9 cellular contexts compared by ENCODE assay signal in genomic region chr2:36356199-36356989, GRCh38. TPM values are rescaled to one million over a fixed set of nuclear protein-coding genes. Genes with fewer than 3 reads are reported as not detected.
DNase-seq lines count a peak whose midpoint lies in the region; ATAC-seq, FAIRE-seq and TF ChIP-seq lines count a peak whose summit lies in the region.
"Had no signal": no experiment of that assay in that cellular context is flagged by ENCODE, and none has a peak within 500 bp of the region (broad histone marks: within the 10 kb centered on the region; RNA-seq: fewer than 3 reads in every experiment).

No MANE protein-coding gene starts in this region.

- no peak for TF ChIP-seq CTCF in ascending aorta (IDR thresholded peaks at IDR 0.05)

- H3K4me3 ChIP-seq in ascending aorta = peak overlapping the region; percentile 81
- peak overlapping the region; percentile 73 for H3K4me3 ChIP-seq in iPS-18c (ENCODE audit: insufficient read depth, low read depth, low read length)
- peak overlapping the region; percentile 89 to 93 for H3K4me3 ChIP-seq in small intestine (ENCODE audit: low read depth in 1 of 2, low read length in 2 of 2)

- peak; percentile 27 for ATAC-seq in HG02759 (IDR thresholded peaks at IDR 0.05; ENCODE audit: unreplicated experiment)

- H3K4me1 ChIP-seq in ascending aorta = peaks cover 2 to 28% of the 10 kb centered on the region in 2 donors
- peaks cover 0 to 6% of the 10 kb centered on the region in 2 donors for H3K4me1 ChIP-seq in small intestine (ENCODE audit: control insufficient read depth in 2 of 2, insufficient read depth in 1 of 2, low read depth in 1 of 2, low read length in 1 of 2)

- WGBS in small intestine, 3 donors = 0 to 1% (median 1%) methylated on average over 41 to 92 of the region's 92 CpGs

- H3K27ac ChIP-seq in ascending aorta = peak overlapping the region; percentile 94 to 97
- peak overlapping the region; percentile 13 to 92 for H3K27ac ChIP-seq in small intestine (ENCODE audit: low read depth in 1 of 2, low read length in 1 of 2)

- H3K36me3 ChIP-seq in ascending aorta = peaks cover 0 to 5% of the 10 kb centered on the region in 2 donors
- H3K36me3 ChIP-seq in small intestine (ENCODE audit: control insufficient read depth in 2 of 2, insufficient read depth in 2 of 2, low read length in 2 of 2) = no peaks in the 10 kb centered on the region

- DNase-seq in NCI-H2029 (lab: John Stamatoyannopoulos, UW) = peak; percentile 3
- DNase-seq in NCI-H2029 treated with DMSO at 0.1 percent for 48 hours (lab: John Stamatoyannopoulos, UW) = no peak
- peak; percentile 65 for DNase-seq in RPMI7951 (ENCODE audit: low read depth)
- DNase-seq in ascending aorta (ENCODE audit: low spot score in 2 of 2) = peak in 1 of 2 donors; percentile 75
- peak; percentile 51 for DNase-seq in small intestine
- DNase-seq in NCI-H2081 treated with DMSO at 0.1 percent for 48 hours (lab: John Stamatoyannopoulos, UW) = no peak

- no peak for FAIRE-seq in small intestine (lab: Jason Lieb, UNC)
- FAIRE-seq: G401.6 had no signal

- intact Hi-C loops in ascending aorta (cut with DNase I) = loop anchor here (2.0 to 5.0 kb wide), 4 partner anchors 16 to 101 kb away; no protein-coding TSS in a partner anchor

- no peaks in the 10 kb centered on the region for H3K27me3 ChIP-seq in ascending aorta
- no peaks in the 10 kb centered on the region for H3K27me3 ChIP-seq in small intestine (ENCODE audit: control insufficient read depth in 2 of 2, insufficient read depth in 2 of 2, low read length in 2 of 2)

- H3K9me3 ChIP-seq in ascending aorta (no peaks in the 10 kb centered on the region), iPS-18c (ENCODE audit: control insufficient read depth, insufficient read depth, low read length) (no peaks in the 10 kb centered on the region), small intestine (ENCODE audit: control insufficient read depth, low read depth) (no peaks in the 10 kb centered on the region)

RNA-seq across cellular contexts. Expression of gene CRIM1, which starts 0.8 kb away (rescaled TPM):
- total RNA-seq in RPMI7951 (2014; rRNA removed; shearing (Covaris generic)) = 35.1 and 44.2 TPM in 2 replicates
- 273 TPM for total RNA-seq in ascending aorta
- 10 to 100 TPM in 1 of 3 donors, 1 to 10 TPM in 1, under 1 TPM in 1; 0.89 to 17.4 (median 1.1) TPM for polyA plus RNA-seq in small intestine

Comparison
In these comparisons a context has a peak if more than half of its experiments do, and no peak if none do; other contexts are left out.
1. DNase-seq: peak in NCI-H2029 (single experiment), RPMI7951 (single experiment) and small intestine (single experiment); none in NCI-H2029 treated with DMSO at 0.1 percent for 48 hours (single experiment) and NCI-H2081 treated with DMSO at 0.1 percent for 48 hours (single experiment).
2. Peak in every context shown above with its lines, with median percentiles within 50 percentile points of each other: H3K4me3 ChIP-seq.